ENCODE assay signal across 8 cellular contexts in the genomic region with DNA sequence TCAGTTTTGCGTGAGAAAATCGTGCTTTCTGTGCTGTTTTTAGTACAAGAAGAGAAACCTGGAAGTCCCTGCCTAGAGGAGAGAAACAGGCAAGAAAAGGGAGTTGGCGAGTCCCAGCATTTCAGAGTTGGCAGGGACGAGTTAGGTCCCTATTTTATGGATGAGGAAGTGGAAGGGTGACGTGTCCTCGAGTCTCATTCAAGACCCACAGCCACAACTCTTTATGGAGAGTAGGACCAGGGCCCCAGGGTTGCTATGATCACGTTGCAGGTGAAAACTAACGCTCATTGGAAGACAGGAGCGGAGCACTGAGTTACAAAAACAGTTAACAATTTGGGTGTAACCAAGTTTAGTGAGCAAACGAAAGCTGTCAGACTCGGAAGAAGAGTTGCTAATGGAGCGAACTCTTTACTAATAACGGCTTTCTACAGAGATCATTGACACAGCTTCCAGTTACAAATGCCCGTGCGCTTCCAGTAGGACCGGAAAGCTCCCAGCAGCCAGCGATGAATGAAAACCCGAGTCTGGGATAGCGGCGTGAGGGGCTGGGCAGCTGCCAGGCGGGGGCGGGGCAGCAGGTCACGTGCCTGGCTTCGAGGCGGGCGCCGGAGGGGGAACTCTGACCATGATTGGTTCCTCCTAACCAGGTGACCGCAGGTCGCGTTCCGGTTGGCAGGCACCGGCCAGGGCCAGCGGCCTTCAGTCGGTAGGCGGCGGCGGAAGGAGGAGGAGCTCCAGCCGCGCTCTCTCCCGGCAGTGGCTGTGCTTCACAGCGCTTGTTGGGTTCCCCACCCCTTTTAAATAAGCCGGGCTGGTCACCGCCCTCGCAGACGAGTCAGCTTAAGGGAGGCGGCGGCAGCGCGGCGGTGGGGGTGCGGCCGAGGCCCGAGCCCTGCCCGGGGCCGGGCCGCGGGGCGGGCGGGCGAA. TPM values are rescaled to one million over a fixed set of nuclear protein-coding genes. Genes with fewer than 3 reads are reported as not detected.
DNase-seq lines count a peak whose midpoint lies in the region; ATAC-seq and TF ChIP-seq lines count a peak whose summit lies in the region.

Gene CCNYL1, plus strand, starts transcription at position 827 of the 927 bp plus-strand sequence. CDS start 257 bp downstream, outside the sequence.

- H3K36me3 Mint-ChIP-seq in CD14-positive monocyte: peaks cover 2 to 10% of the 10 kb centered on the region in 2 donors
- H3K36me3 Mint-ChIP-seq in activated CD4-positive, alpha-beta memory T cell treated with anti-CD3 and anti-CD28 coated beads, Interleukin-2, amount 10 ng/mL, durations not matched to agents 7 days and 5 days (ENCODE audit: low read depth): peaks cover 6% of the 10 kb centered on the region

- peaks cover 38% of the 10 kb centered on the region for H3K4me1 Mint-ChIP-seq in CD14-positive monocyte
- peaks cover 27% of the 10 kb centered on the region for H3K4me1 Mint-ChIP-seq in activated CD4-positive, alpha-beta memory T cell treated with anti-CD3 and anti-CD28 coated beads, Interleukin-2, amount 10 ng/mL, durations not matched to agents 7 days and 5 days

- CTCF ChIA-PET in activated CD4-positive, alpha-beta memory T cell treated with anti-CD3 and anti-CD28 coated beads, Interleukin-2, amount 10 ng/mL, durations not matched to agents 7 days and 5 days (lab: Charles Lee): interaction anchor here (0.6 to 1.8 kb wide), 7 partner anchors 12 to 329 kb away, joined by 3 to 13 read pairs (median 4); partner anchors contain the start of gene METTL21A

- ATAC-seq in GM19397 (IDR thresholded peaks at IDR 0.05; ENCODE audit: unreplicated experiment): peak; percentile 98
- ATAC-seq in HG03571 (IDR thresholded peaks at IDR 0.05; ENCODE audit: unreplicated experiment): peak; percentile 98

- peak within 1 kb of the TSS; percentile 96 to 99 (median 98) for H3K27ac Mint-ChIP-seq in CD14-positive monocyte
- H3K27ac Mint-ChIP-seq in activated CD4-positive, alpha-beta memory T cell treated with anti-CD3 and anti-CD28 coated beads, Interleukin-2, amount 10 ng/mL, durations not matched to agents 7 days and 5 days: peak within 1 kb of the TSS; percentile 74

- H3K4me3 ChIP-seq in lower leg skin (ENCODE audit: low read depth, poor library complexity, severe bottlenecking): peak within 1 kb of the TSS; percentile 84

- TF ChIP-seq CTCF in CD14-positive monocyte (IDR thresholded peaks at IDR 0.05) (no peak), lower leg skin (IDR thresholded peaks at IDR 0.05) (no peak)

- no peaks in the 10 kb centered on the region for H3K9me3 Mint-ChIP-seq in CD14-positive monocyte
- no peaks in the 10 kb centered on the region for H3K9me3 Mint-ChIP-seq in activated CD4-positive, alpha-beta memory T cell treated with anti-CD3 and anti-CD28 coated beads, Interleukin-2, amount 10 ng/mL, durations not matched to agents 7 days and 5 days

- peak in 1 of 2 donors; percentile 28 for TF ChIP-seq POLR2A in lower leg skin (IDR thresholded peaks at IDR 0.05)

- WGBS in lower leg skin, 2 donors: 0% methylated on average over 33 of the region's 60 CpGs

- H3K4me3 Mint-ChIP-seq in CD14-positive monocyte: peak within 1 kb of the TSS; percentile 95 to 99
- H3K4me3 Mint-ChIP-seq in activated CD4-positive, alpha-beta memory T cell treated with anti-CD3 and anti-CD28 coated beads, Interleukin-2, amount 10 ng/mL, durations not matched to agents 7 days and 5 days: peak within 1 kb of the TSS; percentile 94

- peaks cover 0 to 3% (median 0%) of the 10 kb centered on the region in 3 donors for H3K27me3 Mint-ChIP-seq in CD14-positive monocyte (ENCODE audit: low read depth in 3 of 3)
- H3K27me3 Mint-ChIP-seq in activated CD4-positive, alpha-beta memory T cell treated with anti-CD3 and anti-CD28 coated beads, Interleukin-2, amount 10 ng/mL, durations not matched to agents 7 days and 5 days: peaks cover 1% of the 10 kb centered on the region

- DNase-seq in CD14-positive monocyte (ENCODE audit: low spot score): peak; percentile 99
- peak; percentile 100 for DNase-seq in NCI-H82 (lab: John Stamatoyannopoulos, UW)
- DNase-seq in activated CD4-positive, alpha-beta memory T cell treated with anti-CD3 and anti-CD28 coated beads, Interleukin-2, amount 10 ng/mL, durations not matched to agents 7 days and 5 days: peak; percentile 99
- peak; percentile 99 for DNase-seq in ecto neural progenitor cell (ENCODE audit: low spot score)
- peak; percentile 98 to 100 for DNase-seq in lower leg skin (ENCODE audit: low spot score in 2 of 2)
- peak; percentile 94 to 97 for DNase-seq in stimulated activated CD4-positive, alpha-beta T cell treated with anti-CD3 and anti-CD28 coated beads, Interleukin-4, amount 100 ng/mL, for 48 hours (ENCODE audit: low read depth in 2 of 2)

- POLR2A ChIA-PET in activated CD4-positive, alpha-beta memory T cell treated with anti-CD3 and anti-CD28 coated beads, Interleukin-2, amount 10 ng/mL, durations not matched to agents 7 days and 5 days (lab: Charles Lee): interaction anchor here (0.8 to 2.4 kb wide), 13 partner anchors 9 to 556 kb away, joined by 3 to 47 read pairs (median 4); partner anchors contain the start of genes CREB1, METTL21A and PIKFYVE

- intact Hi-C loops in CD14-positive monocyte (cut with micrococcal nuclease) (loop anchor here (2.0 to 5.0 kb wide), 3 partner anchors 49 to 86 kb away; partner anchors contain the start of gene METTL21A (in 2 of the 2)), lower leg skin (cut with DNase I; ENCODE audit: low total_unique reads) (no loop called here)

RNA-seq across cellular contexts. Expression of gene CCNYL1, which starts in this region (rescaled TPM):
- 1 to 10 TPM; 4.1 to 4.6 TPM for polyA plus RNA-seq in CD14-positive monocyte
- total RNA-seq in activated CD4-positive, alpha-beta memory T cell treated with anti-CD3 and anti-CD28 coated beads, Interleukin-2, amount 10 ng/mL, durations not matched to agents 7 days and 5 days: 1 to 10 TPM; 6.1 TPM
- total RNA-seq in lower leg skin: 10 to 100 TPM in 1 of 4 donors, 1 to 10 TPM in 3; 2.2 to 10.1 (median 3.6) TPM

Comparison
In these comparisons a context has a peak if more than half of its experiments do, and no peak if none do; other contexts are left out.
1. Peak in every context shown above with its lines: DNase-seq, ATAC-seq and H3K4me3 ChIP-seq.